ENCODE assay signal across 1 cellular context in genomic region chr20:58293453-58293852, GRCh38.
TF ChIP-seq lines count a peak whose summit lies in the region.

No MANE protein-coding gene starts in this region.

TF ChIP-seq in A549, 52 proteins besides CTCF, POLR2A, EP300 and RAD21 (continued from another document):
- TF ChIP-seq E2F6 (IDR thresholded peaks at IDR 0.05; ENCODE audit: borderline replicate concordance, low read depth), result no peak
TF ChIP-seq in A549: peak in this region for 0.
